Comparison of ENCODE assay signal across 1 cellular context in genomic region chr16:71216714-71217113, GRCh38.
TF ChIP-seq lines count a peak whose summit lies in the region.

No MANE protein-coding gene starts in this region.

TF ChIP-seq in HepG2, 621 proteins besides CTCF, POLR2A, EP300 and RAD21:
- TF ChIP-seq TOPORS (CRISPR knock-in tag; IDR thresholded peaks at IDR 0.05), result no peak
- TF ChIP-seq IRF2 (CRISPR knock-in tag; IDR thresholded peaks at IDR 0.05), result no peak
- no peak for TF ChIP-seq ATF4 (CRISPR knock-in tag; IDR thresholded peaks at IDR 0.05)
- TF ChIP-seq ZNF788 (CRISPR knock-in tag; IDR thresholded peaks at IDR 0.05; ENCODE audit: borderline replicate concordance), result no peak
- TF ChIP-seq ZNF280B (CRISPR knock-in tag; IDR thresholded peaks at IDR 0.05; ENCODE audit: borderline replicate concordance), result no peak
- TF ChIP-seq ZMAT3 (CRISPR knock-in tag; conservative IDR thresholded peaks at IDR 0.05), result no peak
- TF ChIP-seq DDIT3 (CRISPR knock-in tag; IDR thresholded peaks at IDR 0.05), result no peak
- TF ChIP-seq KAT2B (IDR thresholded peaks at IDR 0.05; ENCODE audit: borderline replicate concordance, low read depth, low read length), result no peak
- no peak for TF ChIP-seq ZNF30 (CRISPR knock-in tag; IDR thresholded peaks at IDR 0.05)
- no peak for TF ChIP-seq SP4 (CRISPR knock-in tag; IDR thresholded peaks at IDR 0.05)
- no peak for TF ChIP-seq ATF7-NPFF (CRISPR knock-in tag; IDR thresholded peaks at IDR 0.05; ENCODE audit: low read depth)
- no peak for TF ChIP-seq TBX2 (CRISPR knock-in tag; IDR thresholded peaks at IDR 0.05; ENCODE audit: borderline replicate concordance)
- TF ChIP-seq MIER3 (CRISPR knock-in tag; IDR thresholded peaks at IDR 0.05; ENCODE audit: borderline replicate concordance), result no peak
